ENCODE assay signal across 17 cellular contexts in genomic region chr5:81747030-81747429, GRCh38.
"Had no signal": no experiment of that assay in that cellular context is flagged by ENCODE, and none has a peak within 500 bp of the region (broad histone marks: within the 10 kb centered on the region; RNA-seq: fewer than 3 reads in every experiment).

No MANE protein-coding gene starts in this region.

- H3K9me3 Mint-ChIP-seq: activated naive CD4-positive, alpha-beta T cell treated with anti-CD3 and anti-CD28 coated beads, Interleukin-2, amount 50 U/mL, for 72 hours; effector memory CD8-positive, alpha-beta T cell; memory B cell; naive B cell; stimulated activated memory B cell treated with anti-CD40 and anti-IgM and Interleukin-4, amounts not matched to agents 10 μg/mL and 1 μg/mL and 100 μg/mL, for 72 hours; T-helper 2 cell treated with Interferon-gamma antibody and Interleukin-4, amounts not matched to agents 5 μg/mL and 100 μg/mL, for 36 hours had no signal

- H2AFZ ChIP-seq: hepatocyte had no signal

- DNase-seq: activated CD4-positive, alpha-beta T cell treated with anti-CD3 and anti-CD28 coated beads, Interleukin-2, amount 50 U/mL, for 4 hours; activated gamma-delta T cell; dermis blood vessel endothelial cell; effector memory CD8-positive, alpha-beta T cell; foreskin fibroblast; mucosa of descending colon; naive B cell; sigmoid colon; stimulated activated CD4-positive, alpha-beta T cell treated with anti-CD3 and anti-CD28 coated beads, Interleukin-4, amount 100 ng/mL, for 4 hours; testis; upper lobe of right lung had no signal

- H3K36me3 ChIP-seq: upper lobe of right lung had no signal

- H3K4me3 ChIP-seq: hepatocyte, mucosa of descending colon, sigmoid colon, testis, upper lobe of right lung had no signal

- FAIRE-seq: TTC549 had no signal

- H3K4me3 Mint-ChIP-seq: effector memory CD8-positive, alpha-beta T cell; memory B cell; stimulated activated memory B cell treated with anti-CD40 and anti-IgM and Interleukin-4, amounts not matched to agents 10 μg/mL and 1 μg/mL and 100 μg/mL, for 72 hours; T-helper 2 cell treated with Interferon-gamma antibody and Interleukin-4, amounts not matched to agents 5 μg/mL and 100 μg/mL, for 36 hours had no signal

- H3K27ac ChIP-seq: hepatocyte, sigmoid colon, testis, upper lobe of right lung had no signal

- H3K27ac Mint-ChIP-seq: activated naive CD4-positive, alpha-beta T cell treated with anti-CD3 and anti-CD28 coated beads, Interleukin-2, amount 50 U/mL, for 72 hours; effector memory CD8-positive, alpha-beta T cell; memory B cell; stimulated activated memory B cell treated with anti-CD40 and anti-IgM and Interleukin-4, amounts not matched to agents 10 μg/mL and 1 μg/mL and 100 μg/mL, for 72 hours; T-helper 2 cell treated with Interferon-gamma antibody and Interleukin-4, amounts not matched to agents 5 μg/mL and 100 μg/mL, for 36 hours had no signal

- H3K27me3 Mint-ChIP-seq: effector memory CD8-positive, alpha-beta T cell; memory B cell; naive B cell; stimulated activated memory B cell treated with anti-CD40 and anti-IgM and Interleukin-4, amounts not matched to agents 10 μg/mL and 1 μg/mL and 100 μg/mL, for 72 hours had no signal

- H3K36me3 Mint-ChIP-seq: memory B cell; naive B cell; stimulated activated memory B cell treated with anti-CD40 and anti-IgM and Interleukin-4, amounts not matched to agents 10 μg/mL and 1 μg/mL and 100 μg/mL, for 72 hours had no signal

- H3K27me3 ChIP-seq: hepatocyte, sigmoid colon, testis, upper lobe of right lung had no signal

- H3K9me3 ChIP-seq: mucosa of descending colon, sigmoid colon, testis, upper lobe of right lung had no signal

- H3K4me2 ChIP-seq: hepatocyte had no signal
